Comparison of ENCODE assay signal across 8 cellular contexts in the genomic region with DNA sequence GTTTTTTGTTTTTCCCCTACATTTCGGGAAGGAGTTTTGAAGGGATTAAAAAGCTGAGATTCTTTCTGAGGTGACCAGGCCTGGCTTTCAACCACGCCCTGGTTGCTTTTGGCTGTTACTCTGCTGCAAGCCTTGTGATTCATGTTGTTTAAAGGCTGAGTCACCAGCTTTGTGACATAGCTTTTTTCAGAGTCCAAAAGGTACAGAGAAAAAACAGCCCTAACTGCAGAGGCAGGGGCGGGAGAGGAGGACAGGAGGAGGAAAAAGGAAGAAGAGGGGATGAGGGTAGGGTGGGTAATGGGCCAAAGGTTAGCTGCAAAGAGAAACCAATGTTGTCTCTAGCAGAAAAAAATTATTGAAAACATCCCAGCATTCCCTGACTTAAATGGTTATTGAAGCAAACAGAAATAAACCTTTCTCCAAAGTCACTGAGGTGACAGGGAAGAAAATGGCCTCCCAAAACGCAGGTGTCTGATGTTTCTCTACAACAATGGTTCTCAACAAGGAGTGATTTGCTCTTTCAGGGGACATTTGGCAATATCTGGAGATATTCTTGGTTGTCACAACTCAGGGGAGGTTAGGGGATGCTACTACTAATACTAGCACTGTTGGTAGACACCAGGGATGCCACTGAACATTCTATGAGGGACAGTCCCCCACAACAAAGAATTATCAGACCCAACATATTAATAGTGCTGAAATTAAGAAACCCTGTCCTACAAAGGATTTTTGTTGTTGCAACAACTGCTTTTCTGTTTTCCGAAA. TPM values are rescaled to one million over a fixed set of nuclear protein-coding genes. Genes with fewer than 3 reads are reported as not detected.
A peak's percentile ranks its signal among the peaks of the same experiment; 100 is the strongest.
DNase-seq lines count a peak whose midpoint lies in the region; ATAC-seq and TF ChIP-seq lines count a peak whose summit lies in the region.

No MANE protein-coding gene starts in this region.

- no peaks in the 10 kb centered on the region for H3K9me3 ChIP-seq in CD4-positive, CD25-positive, alpha-beta regulatory T cell (ENCODE audit: control insufficient read depth in 2 of 2, low read length in 2 of 2)
- no peaks in the 10 kb centered on the region for H3K9me3 ChIP-seq in body of pancreas

- peaks cover 25% of the 10 kb centered on the region for H3K27me3 Mint-ChIP-seq in CD4-positive, CD25-positive, alpha-beta regulatory T cell

- peaks cover 11% of the 10 kb centered on the region for H3K36me3 ChIP-seq in CD4-positive, CD25-positive, alpha-beta regulatory T cell (ENCODE audit: control insufficient read depth, insufficient read depth, low read length)
- H3K36me3 ChIP-seq in body of pancreas (replicated peaks in 1 of 2; ENCODE audit: insufficient read depth in 1 of 2, low read depth in 2 of 2) = peaks cover 0 to 6% of the 10 kb centered on the region in 2 donors

- intact Hi-C loops in body of pancreas (cut with DNase I) = no loop called here

- TF ChIP-seq CTCF in body of pancreas (IDR thresholded peaks at IDR 0.05) = peak in 1 of 7 experiments; percentile 9

- peak overlapping the region; percentile 99 for H3K27ac ChIP-seq in CD4-positive, CD25-positive, alpha-beta regulatory T cell (ENCODE audit: insufficient read depth, low read length, poor library complexity, severe bottlenecking)
- H3K27ac ChIP-seq in body of pancreas = peak overlapping the region; percentile 96 to 100 (median 99)

- H3K4me1 ChIP-seq in CD4-positive, CD25-positive, alpha-beta regulatory T cell (ENCODE audit: control insufficient read depth, insufficient read depth, low read length, poor library complexity, severe bottlenecking) = peaks cover 70% of the 10 kb centered on the region
- peaks cover 39% of the 10 kb centered on the region for H3K4me1 ChIP-seq in body of pancreas

- peak overlapping the region; percentile 87 to 100 (median 95) for H3K4me3 Mint-ChIP-seq in CD4-positive, CD25-positive, alpha-beta regulatory T cell

- WGBS in body of pancreas, 2 donors = 8 to 16% methylated on average over 5 of the region's 5 CpGs

- TF ChIP-seq POLR2A in body of pancreas (IDR thresholded peaks at IDR 0.05) = peak in 2 of 3 donors; percentile 5 to 19

- peaks cover 0 to 9% (median 0%) of the 10 kb centered on the region in 7 donors for H3K9me3 Mint-ChIP-seq in CD4-positive, CD25-positive, alpha-beta regulatory T cell

- ATAC-seq in CD4-positive, CD25-positive, alpha-beta regulatory T cell (ENCODE audit: low read depth in 2 of 2) = no peak
- peak; percentile 47 for ATAC-seq in body of pancreas

- DNase-seq in CD4-positive, CD25-positive, alpha-beta regulatory T cell = peak in 1 of 3 donors; percentile 77
- DNase-seq in NAMALWA (ENCODE audit: low spot score) (peak; percentile 65), body of pancreas (peak; percentile 72 to 88 (median 84)), islet precursor cell (peak; percentile 94), SKM-1 (lab: John Stamatoyannopoulos, UW; ENCODE audit: unreplicated experiment) (no peak), AML-193 (lab: John Stamatoyannopoulos, UW) (no peak), hippocampal formation (lab: John Stamatoyannopoulos, UW) (no peak)
- DNase-seq in stimulated activated CD4-positive, alpha-beta T cell treated with anti-CD3 and anti-CD28 coated beads, Interleukin-4, amount 100 ng/mL, for 1 hour = peak; percentile 40

- H3K4me1 Mint-ChIP-seq in CD4-positive, CD25-positive, alpha-beta regulatory T cell = peaks cover 30 to 92% (median 63%) of the 10 kb centered on the region in 4 donors

- no peaks in the 10 kb centered on the region for H3K27me3 ChIP-seq in CD4-positive, CD25-positive, alpha-beta regulatory T cell (ENCODE audit: control insufficient read depth, insufficient read depth, low read length)
- no peaks in the 10 kb centered on the region for H3K27me3 ChIP-seq in body of pancreas

- H3K4me3 ChIP-seq in CD4-positive, CD25-positive, alpha-beta regulatory T cell (ENCODE audit: low read depth, low read length) = peak overlapping the region; percentile 99
- no peak overlapping the region for H3K4me3 ChIP-seq in body of pancreas

- H3K36me3 Mint-ChIP-seq in CD4-positive, CD25-positive, alpha-beta regulatory T cell = peaks cover 25% of the 10 kb centered on the region

- peak overlapping the region; percentile 99 to 100 (median 99) for H3K27ac Mint-ChIP-seq in CD4-positive, CD25-positive, alpha-beta regulatory T cell

RNA-seq across cellular contexts. Expression of a gene that starts 2.1 kb away (rescaled TPM):
- 2,012 TPM for total RNA-seq in CD4-positive, CD25-positive, alpha-beta regulatory T cell
- 1,000 to 10,000 TPM; 1,179 to 1,557 (median 1,450) TPM for polyA plus RNA-seq in CD4-positive, CD25-positive, alpha-beta regulatory T cell
- 100 to 1,000 TPM; 637 to 675 TPM for total RNA-seq in body of pancreas

RNA-seq across cellular contexts. Expression of a gene that starts 52.9 kb away (rescaled TPM):
- 1.2 TPM for total RNA-seq in CD4-positive, CD25-positive, alpha-beta regulatory T cell
- under 1 TPM; 0.52 to 0.81 (median 0.69) TPM for polyA plus RNA-seq in CD4-positive, CD25-positive, alpha-beta regulatory T cell
- 10 to 100 TPM; 16.5 to 18.9 TPM for total RNA-seq in body of pancreas

Comparison
In these comparisons a context has a peak if more than half of its experiments do, and no peak if none do; other contexts are left out.
1. DNase-seq: peak in NAMALWA (single experiment), body of pancreas (4 of 4), islet precursor cell (single experiment) and stimulated activated CD4-positive, alpha-beta T cell treated with anti-CD3 and anti-CD28 coated beads, Interleukin-4, amount 100 ng/mL, for 1 hour (single experiment); none in SKM-1 (single experiment), AML-193 (0 of 2) and hippocampal formation (0 of 2).